ENCODE assay signal across 9 cellular contexts in genomic region chr14:56108057-56108456, GRCh38.
"Had no signal": no experiment of that assay in that cellular context is flagged by ENCODE, and none has a peak within 500 bp of the region (broad histone marks: within the 10 kb centered on the region; RNA-seq: fewer than 3 reads in every experiment).

No MANE protein-coding gene starts in this region.

- H3K36me3 ChIP-seq: HAP-1 had no signal

- H3K27ac ChIP-seq: GM23248 had no signal

- ATAC-seq: HCT116, K562 had no signal

- H3K9ac ChIP-seq: GM23248 had no signal

- H3K9me3 ChIP-seq: HAP-1 had no signal

- FAIRE-seq: K562 had no signal

- H3K4me3 ChIP-seq: GM23248, HAP-1, K562 had no signal

- H3K4me1 ChIP-seq: HAP-1 had no signal

- H2AFZ ChIP-seq: GM23248 had no signal

- DNase-seq: GM23248, GOT3, H7, HFFc6, IMR-90, KG1 had no signal
